ENCODE assay signal across 10 cellular contexts in the genomic region with DNA sequence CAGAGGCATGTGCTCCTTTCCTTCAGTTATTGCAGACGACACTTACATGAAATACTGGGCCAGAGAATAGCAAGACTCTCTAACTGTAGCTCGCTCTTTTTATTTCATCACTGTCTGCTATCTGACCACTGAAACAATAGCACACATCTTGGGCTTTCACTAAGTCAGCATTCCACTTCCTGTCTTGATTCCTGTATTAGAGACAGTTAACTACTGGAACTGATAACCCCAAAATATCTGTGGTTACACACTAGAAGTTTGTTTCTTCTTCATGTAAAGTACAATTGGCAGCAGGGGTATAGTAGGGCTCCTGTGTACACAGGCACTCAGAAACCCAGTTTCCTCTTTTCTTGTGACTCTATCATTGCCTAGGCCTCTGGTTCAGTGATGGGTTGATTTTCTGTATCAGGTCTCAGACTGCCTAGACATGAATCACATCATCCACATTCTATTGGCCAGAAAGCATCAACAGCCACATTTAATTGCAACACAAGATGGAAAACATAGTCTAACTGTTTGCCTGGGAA.
DNase-seq lines count a peak whose midpoint lies in the region; ATAC-seq and TF ChIP-seq lines count a peak whose summit lies in the region.
"Had no signal": no experiment of that assay in that cellular context is flagged by ENCODE, and none has a peak within 500 bp of the region (broad histone marks: within the 10 kb centered on the region; RNA-seq: fewer than 3 reads in every experiment).

No MANE protein-coding gene starts in this region.

- no peaks in the 10 kb centered on the region for H3K36me3 Mint-ChIP-seq in progenitor cell of endocrine pancreas (ENCODE audit: insufficient read depth)

- H3K9me3 ChIP-seq in vagina: no peaks in the 10 kb centered on the region

- no peak for TF ChIP-seq CTCF in vagina (IDR thresholded peaks at IDR 0.05)
- TF ChIP-seq CTCF in progenitor cell of endocrine pancreas (IDR thresholded peaks at IDR 0.05; ENCODE audit: unreplicated experiment): no peak

- peaks cover 12% of the 10 kb centered on the region for H3K4me1 Mint-ChIP-seq in progenitor cell of endocrine pancreas (ENCODE audit: low read depth)

- H3K4me1 ChIP-seq in vagina: no peaks in the 10 kb centered on the region

- H3K27me3 Mint-ChIP-seq in progenitor cell of endocrine pancreas: peaks cover 4% of the 10 kb centered on the region

- H3K4me3 ChIP-seq in vagina: no peak overlapping the region

- no peaks in the 10 kb centered on the region for H3K9me3 Mint-ChIP-seq in progenitor cell of endocrine pancreas (ENCODE audit: low read depth)

- no peak overlapping the region for H3K4me3 Mint-ChIP-seq in progenitor cell of endocrine pancreas (ENCODE audit: low read depth)

- no peaks in the 10 kb centered on the region for H3K36me3 ChIP-seq in vagina

- DNase-seq in NCI-H226 (peak; percentile 89), myocyte (ENCODE audit: low read depth) (peak; percentile 25), vagina (ENCODE audit: extremely low spot score in 2 of 2) (no peak), progenitor cell of endocrine pancreas (ENCODE audit: low spot score, unreplicated experiment) (no peak), HUDEP-2 (lab: John Stamatoyannopoulos, UW; ENCODE audit: unreplicated experiment in 76 of 76) (no peak), activated gamma-delta T cell treated with Interleukin-2 at 50 U/mL for 16 hours (no peak)
- DNase-seq: activated CD4-positive, alpha-beta T cell treated with anti-CD3 and anti-CD28 coated beads for 1 hour had no signal

- H3K27ac ChIP-seq in vagina: no peak overlapping the region

- no peak overlapping the region for H3K27ac Mint-ChIP-seq in progenitor cell of endocrine pancreas

- ATAC-seq in GM18870 (IDR thresholded peaks at IDR 0.05; ENCODE audit: unreplicated experiment): peak; percentile 97
- peak; percentile 91 for ATAC-seq in HG02678 (IDR thresholded peaks at IDR 0.05; ENCODE audit: unreplicated experiment)
- ATAC-seq: HCT116 had no signal

- no peaks in the 10 kb centered on the region for H3K27me3 ChIP-seq in vagina

- intact Hi-C loops in vagina (cut with DNase I): no loop called here

- TF ChIP-seq POLR2A in vagina (IDR thresholded peaks at IDR 0.05): no peak

Comparison
In these comparisons a context has a peak if more than half of its experiments do, and no peak if none do; other contexts are left out.
1. DNase-seq: peak in NCI-H226 (single experiment) and myocyte (single experiment); none in vagina (0 of 2), progenitor cell of endocrine pancreas (single experiment), HUDEP-2 (0 of 76) and activated gamma-delta T cell treated with Interleukin-2 at 50 U/mL for 16 hours (single experiment).